Comparison of ENCODE assay signal across 1 cellular context in the genomic region with DNA sequence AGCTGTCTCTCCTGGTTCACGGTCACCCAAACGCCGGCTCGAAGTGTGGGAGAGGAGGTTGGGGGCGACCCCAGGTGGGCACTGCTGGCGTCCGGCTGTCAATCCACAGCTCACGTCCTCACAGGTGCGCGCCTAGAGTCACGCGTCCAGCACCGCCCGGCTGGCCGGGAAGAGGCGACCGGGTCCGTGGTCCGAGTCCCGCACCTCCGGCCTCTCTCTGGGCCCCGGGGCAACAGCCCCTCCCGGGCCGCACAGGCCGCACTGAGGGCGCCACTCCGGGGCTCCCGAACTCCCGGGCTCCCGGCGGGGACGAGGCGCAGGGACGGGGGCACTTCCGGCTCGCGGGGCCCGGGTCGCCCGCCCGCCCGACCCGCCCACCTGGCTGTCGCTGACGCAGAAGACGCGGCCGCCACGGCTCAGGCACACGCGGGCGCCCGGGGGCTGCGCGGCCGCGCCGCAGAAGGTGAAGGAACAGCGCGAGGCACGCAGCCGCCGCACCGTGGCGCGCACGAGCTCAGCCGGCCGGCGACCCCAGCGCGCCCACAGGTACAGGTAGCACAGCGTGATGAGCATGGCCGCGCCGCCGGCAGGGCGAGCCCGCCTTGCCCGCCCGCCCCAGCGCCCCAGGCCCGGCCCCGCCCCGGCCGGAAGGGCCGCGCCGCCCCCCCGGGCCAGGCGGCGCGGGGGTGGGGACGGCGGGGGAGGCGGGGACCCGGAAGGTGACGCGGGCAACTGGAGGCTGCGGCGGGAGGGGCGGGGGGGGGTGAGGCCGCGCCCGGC.
A peak's percentile ranks its signal among the peaks of the same experiment; 100 is the strongest.
TF ChIP-seq lines count a peak whose summit lies in the region.

A gene (minus strand): TSS at position 604 of the 780 bp plus-strand sequence. CDS start 31 bp downstream, at position 573.

TF ChIP-seq in HepG2, 621 proteins besides CTCF, POLR2A, EP300 and RAD21 (continued from another document and continues in another):
- TF ChIP-seq, protein P1, sequence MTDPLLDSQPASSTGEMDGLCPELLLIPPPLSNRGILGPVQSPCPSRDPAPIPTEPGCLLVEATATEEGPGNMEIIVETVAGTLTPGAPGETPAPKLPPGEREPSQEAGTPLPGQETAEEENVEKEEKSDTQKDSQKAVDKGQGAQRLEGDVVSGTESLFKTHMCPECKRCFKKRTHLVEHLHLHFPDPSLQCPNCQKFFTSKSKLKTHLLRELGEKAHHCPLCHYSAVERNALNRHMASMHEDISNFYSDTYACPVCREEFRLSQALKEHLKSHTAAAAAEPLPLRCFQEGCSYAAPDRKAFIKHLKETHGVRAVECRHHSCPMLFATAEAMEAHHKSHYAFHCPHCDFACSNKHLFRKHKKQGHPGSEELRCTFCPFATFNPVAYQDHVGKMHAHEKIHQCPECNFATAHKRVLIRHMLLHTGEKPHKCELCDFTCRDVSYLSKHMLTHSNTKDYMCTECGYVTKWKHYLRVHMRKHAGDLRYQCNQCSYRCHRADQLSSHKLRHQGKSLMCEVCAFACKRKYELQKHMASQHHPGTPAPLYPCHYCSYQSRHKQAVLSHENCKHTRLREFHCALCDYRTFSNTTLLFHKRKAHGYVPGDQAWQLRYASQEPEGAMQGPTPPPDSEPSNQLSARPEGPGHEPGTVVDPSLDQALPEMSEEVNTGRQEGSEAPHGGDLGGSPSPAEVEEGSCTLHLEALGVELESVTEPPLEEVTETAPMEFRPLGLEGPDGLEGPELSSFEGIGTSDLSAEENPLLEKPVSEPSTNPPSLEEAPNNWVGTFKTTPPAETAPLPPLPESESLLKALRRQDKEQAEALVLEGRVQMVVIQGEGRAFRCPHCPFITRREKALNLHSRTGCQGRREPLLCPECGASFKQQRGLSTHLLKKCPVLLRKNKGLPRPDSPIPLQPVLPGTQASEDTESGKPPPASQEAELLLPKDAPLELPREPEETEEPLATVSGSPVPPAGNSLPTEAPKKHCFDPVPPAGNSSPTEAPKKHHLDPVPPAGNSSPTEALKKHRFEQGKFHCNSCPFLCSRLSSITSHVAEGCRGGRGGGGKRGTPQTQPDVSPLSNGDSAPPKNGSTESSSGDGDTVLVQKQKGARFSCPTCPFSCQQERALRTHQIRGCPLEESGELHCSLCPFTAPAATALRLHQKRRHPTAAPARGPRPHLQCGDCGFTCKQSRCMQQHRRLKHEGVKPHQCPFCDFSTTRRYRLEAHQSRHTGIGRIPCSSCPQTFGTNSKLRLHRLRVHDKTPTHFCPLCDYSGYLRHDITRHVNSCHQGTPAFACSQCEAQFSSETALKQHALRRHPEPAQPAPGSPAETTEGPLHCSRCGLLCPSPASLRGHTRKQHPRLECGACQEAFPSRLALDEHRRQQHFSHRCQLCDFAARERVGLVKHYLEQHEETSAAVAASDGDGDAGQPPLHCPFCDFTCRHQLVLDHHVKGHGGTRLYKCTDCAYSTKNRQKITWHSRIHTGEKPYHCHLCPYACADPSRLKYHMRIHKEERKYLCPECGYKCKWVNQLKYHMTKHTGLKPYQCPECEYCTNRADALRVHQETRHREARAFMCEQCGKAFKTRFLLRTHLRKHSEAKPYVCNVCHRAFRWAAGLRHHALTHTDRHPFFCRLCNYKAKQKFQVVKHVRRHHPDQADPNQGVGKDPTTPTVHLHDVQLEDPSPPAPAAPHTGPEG (CRISPR knock-in tag; IDR thresholded peaks at IDR 0.05) = peak; percentile 97
- TF ChIP-seq PCBP2 (optimal IDR thresholded peaks at IDR 0.05; ENCODE audit: low read depth, low read length, poor library complexity, severe bottlenecking) (no peak), GABPA (IDR thresholded peaks at IDR 0.05; ENCODE audit: low read depth, low read length) (peak; percentile 57), GABPA (CRISPR knock-in tag; IDR thresholded peaks at IDR 0.05; ENCODE audit: low read depth) (no peak), PLRG1 (conservative IDR thresholded peaks at IDR 0.05) (no peak), SPEN (CRISPR knock-in tag; IDR thresholded peaks at IDR 0.05; ENCODE audit: low read depth) (peak; percentile 49; the same call in 1 of the 2 replicates), EEA1 (CRISPR knock-in tag; IDR thresholded peaks at IDR 0.05; ENCODE audit: borderline replicate concordance) (peak; percentile 34; the same call in 1 of the 2 replicates), TRIM24 (CRISPR knock-in tag; IDR thresholded peaks at IDR 0.05) (no peak), ZSCAN29 (CRISPR knock-in tag; conservative IDR thresholded peaks at IDR 0.05) (no peak), STAG1 (CRISPR knock-in tag; IDR thresholded peaks at IDR 0.05) (peak; percentile 13; the same call in 1 of the 2 replicates), SRSF4 (IDR thresholded peaks at IDR 0.05; ENCODE audit: low read depth, low read length, poor library complexity, severe bottlenecking) (no peak), PHF8 (CRISPR knock-in tag; IDR thresholded peaks at IDR 0.05) (peak; percentile 80), ZNF331 (CRISPR knock-in tag; IDR thresholded peaks at IDR 0.05) (no peak), MEIS2 (CRISPR knock-in tag; IDR thresholded peaks at IDR 0.05) (peak; percentile 66; the same call in 1 of the 2 replicates), ZNF431 (CRISPR knock-in tag; IDR thresholded peaks at IDR 0.05; ENCODE audit: borderline replicate concordance, low read depth) (0 out of 2 replicates have a peak, but pooled peaks have one; percentile 18), FOSL2 (CRISPR knock-in tag; IDR thresholded peaks at IDR 0.05) (no peak), FOXO1 (CRISPR knock-in tag; IDR thresholded peaks at IDR 0.05) (no peak), ZNF772 (CRISPR knock-in tag; IDR thresholded peaks at IDR 0.05) (peak; percentile 50; the same call in 1 of the 2 replicates), SRSF9 (IDR thresholded peaks at IDR 0.05; ENCODE audit: borderline replicate concordance, insufficient read depth, low read depth, low read length, poor library complexity, severe bottlenecking) (no peak), YEATS4 (CRISPR knock-in tag; IDR thresholded peaks at IDR 0.05; ENCODE audit: borderline replicate concordance) (peak; percentile 71; the same call in 1 of the 2 replicates), HOXA3 (CRISPR knock-in tag; IDR thresholded peaks at IDR 0.05) (peak; percentile 55; the same call in 1 of the 2 replicates), HIVEP1 (CRISPR knock-in tag; IDR thresholded peaks at IDR 0.05) (peak; percentile 80; the same call in 1 of the 2 replicates), RFXANK (CRISPR knock-in tag; IDR thresholded peaks at IDR 0.05) (no peak), YY1 (IDR thresholded peaks at IDR 0.05; ENCODE audit: insufficient read depth, insufficient replicate concordance, low read depth, low read length) (peak; percentile 72), SNAI1 (CRISPR knock-in tag; IDR thresholded peaks at IDR 0.05; ENCODE audit: borderline replicate concordance) (peak; percentile 87)
- TF ChIP-seq, protein P2, sequence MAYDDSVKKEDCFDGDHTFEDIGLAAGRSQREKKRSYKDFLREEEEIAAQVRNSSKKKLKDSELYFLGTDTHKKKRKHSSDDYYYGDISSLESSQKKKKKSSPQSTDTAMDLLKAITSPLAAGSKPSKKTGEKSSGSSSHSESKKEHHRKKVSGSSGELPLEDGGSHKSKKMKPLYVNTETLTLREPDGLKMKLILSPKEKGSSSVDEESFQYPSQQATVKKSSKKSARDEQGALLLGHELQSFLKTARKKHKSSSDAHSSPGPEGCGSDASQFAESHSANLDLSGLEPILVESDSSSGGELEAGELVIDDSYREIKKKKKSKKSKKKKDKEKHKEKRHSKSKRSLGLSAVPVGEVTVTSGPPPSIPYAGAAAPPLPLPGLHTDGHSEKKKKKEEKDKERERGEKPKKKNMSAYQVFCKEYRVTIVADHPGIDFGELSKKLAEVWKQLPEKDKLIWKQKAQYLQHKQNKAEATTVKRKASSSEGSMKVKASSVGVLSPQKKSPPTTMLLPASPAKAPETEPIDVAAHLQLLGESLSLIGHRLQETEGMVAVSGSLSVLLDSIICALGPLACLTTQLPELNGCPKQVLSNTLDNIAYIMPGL (CRISPR knock-in tag; IDR thresholded peaks at IDR 0.05; ENCODE audit: borderline replicate concordance in 1 of 2, low read depth in 1 of 2) = peak in 1 of 2 experiments; percentile 77; a peak in 2 of 4 replicates
- TF ChIP-seq, protein P3, sequence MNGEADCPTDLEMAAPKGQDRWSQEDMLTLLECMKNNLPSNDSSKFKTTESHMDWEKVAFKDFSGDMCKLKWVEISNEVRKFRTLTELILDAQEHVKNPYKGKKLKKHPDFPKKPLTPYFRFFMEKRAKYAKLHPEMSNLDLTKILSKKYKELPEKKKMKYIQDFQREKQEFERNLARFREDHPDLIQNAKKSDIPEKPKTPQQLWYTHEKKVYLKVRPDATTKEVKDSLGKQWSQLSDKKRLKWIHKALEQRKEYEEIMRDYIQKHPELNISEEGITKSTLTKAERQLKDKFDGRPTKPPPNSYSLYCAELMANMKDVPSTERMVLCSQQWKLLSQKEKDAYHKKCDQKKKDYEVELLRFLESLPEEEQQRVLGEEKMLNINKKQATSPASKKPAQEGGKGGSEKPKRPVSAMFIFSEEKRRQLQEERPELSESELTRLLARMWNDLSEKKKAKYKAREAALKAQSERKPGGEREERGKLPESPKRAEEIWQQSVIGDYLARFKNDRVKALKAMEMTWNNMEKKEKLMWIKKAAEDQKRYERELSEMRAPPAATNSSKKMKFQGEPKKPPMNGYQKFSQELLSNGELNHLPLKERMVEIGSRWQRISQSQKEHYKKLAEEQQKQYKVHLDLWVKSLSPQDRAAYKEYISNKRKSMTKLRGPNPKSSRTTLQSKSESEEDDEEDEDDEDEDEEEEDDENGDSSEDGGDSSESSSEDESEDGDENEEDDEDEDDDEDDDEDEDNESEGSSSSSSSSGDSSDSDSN (CRISPR knock-in tag; IDR thresholded peaks at IDR 0.05) = peak; percentile 85; the same call in 1 of the 2 replicates
- TF ChIP-seq, protein P4, sequence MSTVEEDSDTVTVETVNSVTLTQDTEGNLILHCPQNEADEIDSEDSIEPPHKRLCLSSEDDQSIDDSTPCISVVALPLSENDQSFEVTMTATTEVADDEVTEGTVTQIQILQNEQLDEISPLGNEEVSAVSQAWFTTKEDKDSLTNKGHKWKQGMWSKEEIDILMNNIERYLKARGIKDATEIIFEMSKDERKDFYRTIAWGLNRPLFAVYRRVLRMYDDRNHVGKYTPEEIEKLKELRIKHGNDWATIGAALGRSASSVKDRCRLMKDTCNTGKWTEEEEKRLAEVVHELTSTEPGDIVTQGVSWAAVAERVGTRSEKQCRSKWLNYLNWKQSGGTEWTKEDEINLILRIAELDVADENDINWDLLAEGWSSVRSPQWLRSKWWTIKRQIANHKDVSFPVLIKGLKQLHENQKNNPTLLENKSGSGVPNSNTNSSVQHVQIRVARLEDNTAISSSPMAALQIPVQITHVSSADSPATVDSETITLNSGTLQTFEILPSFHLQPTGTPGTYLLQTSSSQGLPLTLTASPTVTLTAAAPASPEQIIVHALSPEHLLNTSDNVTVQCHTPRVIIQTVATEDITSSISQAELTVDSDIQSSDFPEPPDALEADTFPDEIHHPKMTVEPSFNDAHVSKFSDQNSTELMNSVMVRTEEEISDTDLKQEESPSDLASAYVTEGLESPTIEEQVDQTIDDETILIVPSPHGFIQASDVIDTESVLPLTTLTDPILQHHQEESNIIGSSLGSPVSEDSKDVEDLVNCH (CRISPR knock-in tag; IDR thresholded peaks at IDR 0.05) = no peak
- TF ChIP-seq, protein P5, sequence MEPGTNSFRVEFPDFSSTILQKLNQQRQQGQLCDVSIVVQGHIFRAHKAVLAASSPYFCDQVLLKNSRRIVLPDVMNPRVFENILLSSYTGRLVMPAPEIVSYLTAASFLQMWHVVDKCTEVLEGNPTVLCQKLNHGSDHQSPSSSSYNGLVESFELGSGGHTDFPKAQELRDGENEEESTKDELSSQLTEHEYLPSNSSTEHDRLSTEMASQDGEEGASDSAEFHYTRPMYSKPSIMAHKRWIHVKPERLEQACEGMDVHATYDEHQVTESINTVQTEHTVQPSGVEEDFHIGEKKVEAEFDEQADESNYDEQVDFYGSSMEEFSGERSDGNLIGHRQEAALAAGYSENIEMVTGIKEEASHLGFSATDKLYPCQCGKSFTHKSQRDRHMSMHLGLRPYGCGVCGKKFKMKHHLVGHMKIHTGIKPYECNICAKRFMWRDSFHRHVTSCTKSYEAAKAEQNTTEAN (CRISPR knock-in tag; conservative IDR thresholded peaks at IDR 0.05) = peak; percentile 50; the same call in 1 of the 2 replicates
- TF ChIP-seq, protein P6, sequence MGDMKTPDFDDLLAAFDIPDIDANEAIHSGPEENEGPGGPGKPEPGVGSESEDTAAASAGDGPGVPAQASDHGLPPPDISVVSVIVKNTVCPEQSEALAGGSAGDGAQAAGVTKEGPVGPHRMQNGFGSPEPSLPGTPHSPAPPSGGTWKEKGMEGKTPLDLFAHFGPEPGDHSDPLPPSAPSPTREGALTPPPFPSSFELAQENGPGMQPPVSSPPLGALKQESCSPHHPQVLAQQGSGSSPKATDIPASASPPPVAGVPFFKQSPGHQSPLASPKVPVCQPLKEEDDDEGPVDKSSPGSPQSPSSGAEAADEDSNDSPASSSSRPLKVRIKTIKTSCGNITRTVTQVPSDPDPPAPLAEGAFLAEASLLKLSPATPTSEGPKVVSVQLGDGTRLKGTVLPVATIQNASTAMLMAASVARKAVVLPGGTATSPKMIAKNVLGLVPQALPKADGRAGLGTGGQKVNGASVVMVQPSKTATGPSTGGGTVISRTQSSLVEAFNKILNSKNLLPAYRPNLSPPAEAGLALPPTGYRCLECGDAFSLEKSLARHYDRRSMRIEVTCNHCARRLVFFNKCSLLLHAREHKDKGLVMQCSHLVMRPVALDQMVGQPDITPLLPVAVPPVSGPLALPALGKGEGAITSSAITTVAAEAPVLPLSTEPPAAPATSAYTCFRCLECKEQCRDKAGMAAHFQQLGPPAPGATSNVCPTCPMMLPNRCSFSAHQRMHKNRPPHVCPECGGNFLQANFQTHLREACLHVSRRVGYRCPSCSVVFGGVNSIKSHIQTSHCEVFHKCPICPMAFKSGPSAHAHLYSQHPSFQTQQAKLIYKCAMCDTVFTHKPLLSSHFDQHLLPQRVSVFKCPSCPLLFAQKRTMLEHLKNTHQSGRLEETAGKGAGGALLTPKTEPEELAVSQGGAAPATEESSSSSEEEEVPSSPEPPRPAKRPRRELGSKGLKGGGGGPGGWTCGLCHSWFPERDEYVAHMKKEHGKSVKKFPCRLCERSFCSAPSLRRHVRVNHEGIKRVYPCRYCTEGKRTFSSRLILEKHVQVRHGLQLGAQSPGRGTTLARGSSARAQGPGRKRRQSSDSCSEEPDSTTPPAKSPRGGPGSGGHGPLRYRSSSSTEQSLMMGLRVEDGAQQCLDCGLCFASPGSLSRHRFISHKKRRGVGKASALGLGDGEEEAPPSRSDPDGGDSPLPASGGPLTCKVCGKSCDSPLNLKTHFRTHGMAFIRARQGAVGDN (CRISPR knock-in tag; IDR thresholded peaks at IDR 0.05) = peak; percentile 84
- TF ChIP-seq, protein P7, sequence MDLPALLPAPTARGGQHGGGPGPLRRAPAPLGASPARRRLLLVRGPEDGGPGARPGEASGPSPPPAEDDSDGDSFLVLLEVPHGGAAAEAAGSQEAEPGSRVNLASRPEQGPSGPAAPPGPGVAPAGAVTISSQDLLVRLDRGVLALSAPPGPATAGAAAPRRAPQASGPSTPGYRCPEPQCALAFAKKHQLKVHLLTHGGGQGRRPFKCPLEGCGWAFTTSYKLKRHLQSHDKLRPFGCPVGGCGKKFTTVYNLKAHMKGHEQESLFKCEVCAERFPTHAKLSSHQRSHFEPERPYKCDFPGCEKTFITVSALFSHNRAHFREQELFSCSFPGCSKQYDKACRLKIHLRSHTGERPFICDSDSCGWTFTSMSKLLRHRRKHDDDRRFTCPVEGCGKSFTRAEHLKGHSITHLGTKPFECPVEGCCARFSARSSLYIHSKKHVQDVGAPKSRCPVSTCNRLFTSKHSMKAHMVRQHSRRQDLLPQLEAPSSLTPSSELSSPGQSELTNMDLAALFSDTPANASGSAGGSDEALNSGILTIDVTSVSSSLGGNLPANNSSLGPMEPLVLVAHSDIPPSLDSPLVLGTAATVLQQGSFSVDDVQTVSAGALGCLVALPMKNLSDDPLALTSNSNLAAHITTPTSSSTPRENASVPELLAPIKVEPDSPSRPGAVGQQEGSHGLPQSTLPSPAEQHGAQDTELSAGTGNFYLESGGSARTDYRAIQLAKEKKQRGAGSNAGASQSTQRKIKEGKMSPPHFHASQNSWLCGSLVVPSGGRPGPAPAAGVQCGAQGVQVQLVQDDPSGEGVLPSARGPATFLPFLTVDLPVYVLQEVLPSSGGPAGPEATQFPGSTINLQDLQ (CRISPR knock-in tag; IDR thresholded peaks at IDR 0.05) = no peak
